ENCODE assay signal across 11 cellular contexts in the genomic region with DNA sequence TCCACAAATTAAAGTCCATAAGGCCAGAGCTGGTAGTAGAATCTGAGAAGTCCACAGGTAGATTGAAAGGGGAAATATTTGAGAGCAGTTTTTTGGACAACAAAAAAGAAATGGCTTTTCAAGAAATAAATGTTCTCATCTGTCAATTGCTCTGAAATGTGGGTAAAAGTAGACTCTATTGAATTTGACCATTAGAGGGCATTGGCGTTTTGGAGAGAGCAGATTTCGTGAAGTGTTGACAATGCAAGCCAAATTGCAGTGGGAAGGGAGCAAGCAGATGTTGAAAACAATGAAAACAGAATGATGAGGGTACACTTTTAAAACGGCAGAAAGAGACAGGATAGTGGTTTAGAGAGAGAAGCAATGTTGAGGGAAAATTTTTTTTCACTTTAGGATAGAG.
A peak's percentile ranks its signal among the peaks of the same experiment; 100 is the strongest.
DNase-seq lines count a peak whose midpoint lies in the region; ATAC-seq, FAIRE-seq and TF ChIP-seq lines count a peak whose summit lies in the region.
"Had no signal": no experiment of that assay in that cellular context is flagged by ENCODE, and none has a peak within 500 bp of the region (broad histone marks: within the 10 kb centered on the region; RNA-seq: fewer than 3 reads in every experiment).

No MANE protein-coding gene starts in this region.

- no peaks in the 10 kb centered on the region for H3K36me3 Mint-ChIP-seq in mesothelial cell of epicardium

- no peak for TF ChIP-seq EP300 in upper lobe of left lung (IDR thresholded peaks at IDR 0.05)

- whole genome bisulfite sequencing in small intestine, 3 donors: 12 to 22% (median 17%) methylated on average over 3 of the region's 3 CpGs
- whole genome bisulfite sequencing in upper lobe of left lung, 2 donors: 37 to 38% methylated on average over 3 of the region's 3 CpGs

- no peak for FAIRE-seq in small intestine (lab: Jason Lieb, UNC)
- FAIRE-seq: A204.1 had no signal

- no peak overlapping the region for H3K4me3 Mint-ChIP-seq in mesothelial cell of epicardium
- H3K4me3 Mint-ChIP-seq: central memory CD8-positive, alpha-beta T cell had no signal

- H3K9ac ChIP-seq in PC-3 (ENCODE audit: low read length): no peak overlapping the region

- no peak overlapping the region for H3K27ac ChIP-seq in PC-3 (ENCODE audit: low read length)
- no peak overlapping the region for H3K27ac ChIP-seq in small intestine (ENCODE audit: low read depth in 1 of 2, low read length in 1 of 2)
- no peak overlapping the region for H3K27ac ChIP-seq in upper lobe of left lung
- no peak overlapping the region for H3K27ac ChIP-seq in left ventricle myocardium inferior (replicated peaks)

- H3K4me3 ChIP-seq in PC-3 (ENCODE audit: low read length) (no peak overlapping the region), fibroblast of mammary gland (ENCODE audit: control insufficient read depth, low read depth, low read length) (no peak overlapping the region), small intestine (ENCODE audit: low read depth in 1 of 2, low read length in 2 of 2) (no peak overlapping the region), upper lobe of left lung (no peak overlapping the region), left ventricle myocardium inferior (no peak overlapping the region)

- H3K27me3 ChIP-seq in PC-3 (ENCODE audit: low read length) (no peaks in the 10 kb centered on the region), small intestine (ENCODE audit: control insufficient read depth in 2 of 2, insufficient read depth in 2 of 2, low read length in 2 of 2) (no peaks in the 10 kb centered on the region), upper lobe of left lung (no peaks in the 10 kb centered on the region), left ventricle myocardium inferior (ENCODE audit: low read depth) (no peaks in the 10 kb centered on the region)

- H3K4me1 ChIP-seq in PC-3 (ENCODE audit: insufficient read depth, low read length): peaks cover 42% of the 10 kb centered on the region
- H3K4me1 ChIP-seq in small intestine (ENCODE audit: control insufficient read depth in 2 of 2, insufficient read depth in 1 of 2, low read depth in 1 of 2, low read length in 1 of 2): no peaks in the 10 kb centered on the region
- H3K4me1 ChIP-seq in upper lobe of left lung: no peaks in the 10 kb centered on the region
- no peaks in the 10 kb centered on the region for H3K4me1 ChIP-seq in left ventricle myocardium inferior

- no peaks in the 10 kb centered on the region for H3K27me3 Mint-ChIP-seq in mesothelial cell of epicardium (ENCODE audit: low read depth)
- H3K27me3 Mint-ChIP-seq: central memory CD8-positive, alpha-beta T cell had no signal

- BruUV-seq in PC-3 (replicated peaks; lab: Mats Ljungman, UMichigan): no TSS peak

- TF ChIP-seq CTCF in PC-3 (conservative IDR thresholded peaks at IDR 0.05; ENCODE audit: low read depth, low read length): peak; percentile 72
- peak; percentile 22 for TF ChIP-seq CTCF in fibroblast of mammary gland (conservative IDR thresholded peaks at IDR 0.05; ENCODE audit: control insufficient read depth, insufficient read depth, low read depth, low read length)
- TF ChIP-seq CTCF in mesothelial cell of epicardium (IDR thresholded peaks at IDR 0.05; ENCODE audit: unreplicated experiment): no peak
- no peak for TF ChIP-seq CTCF in upper lobe of left lung (IDR thresholded peaks at IDR 0.05)
- TF ChIP-seq CTCF in left ventricle myocardium inferior (IDR thresholded peaks at IDR 0.05; ENCODE audit: borderline replicate concordance): no peak

- H3K4me2 ChIP-seq in PC-3 (ENCODE audit: low read length): peak overlapping the region; percentile 17; the same call in 1 of the 2 replicates

- no peak overlapping the region for H3K27ac Mint-ChIP-seq in mesothelial cell of epicardium

- no peaks in the 10 kb centered on the region for H3K36me3 ChIP-seq in PC-3 (ENCODE audit: low read depth, low read length)
- H3K36me3 ChIP-seq in small intestine (ENCODE audit: control insufficient read depth in 2 of 2, insufficient read depth in 2 of 2, low read length in 2 of 2): no peaks in the 10 kb centered on the region
- H3K36me3 ChIP-seq in upper lobe of left lung: no peaks in the 10 kb centered on the region
- no peaks in the 10 kb centered on the region for H3K36me3 ChIP-seq in left ventricle myocardium inferior

- no peaks in the 10 kb centered on the region for H3F3A ChIP-seq in PC-3 (ENCODE audit: low read length, unreplicated experiment)

- no peaks in the 10 kb centered on the region for H3K79me2 ChIP-seq in PC-3 (ENCODE audit: low read length)

- POLR2A ChIA-PET in PC-3 (lab: Charles Lee; ENCODE audit: unreplicated experiment): no interaction called here

- intact Hi-C loops in PC-3 (cut with micrococcal nuclease) (loop anchor here (1.0 to 5.0 kb wide), 4 partner anchors 182 to 711 kb away; no protein-coding TSS in a partner anchor), left ventricle myocardium inferior (cut with micrococcal nuclease) (no loop called here)

- DNase-seq in NCI-H1092 treated with DMSO at 0.1 percent for 48 hours (lab: John Stamatoyannopoulos, UW) (peak; percentile 15), NCI-H1092 (lab: John Stamatoyannopoulos, UW) (no peak), PC-3 (peak; percentile 61), fibroblast of mammary gland (ENCODE audit: low read depth) (peak; percentile 19), small intestine (peak; percentile 21), mesothelial cell of epicardium (ENCODE audit: low spot score in 2 of 2, unreplicated experiment in 2 of 2) (no peak), upper lobe of left lung (no peak), left ventricle myocardium inferior (no peak)
- DNase-seq: activated CD8-positive, alpha-beta memory T cell treated with anti-CD3 and anti-CD28 coated beads for 24 hours had no signal

- peaks cover 15% of the 10 kb centered on the region for H3K4me1 Mint-ChIP-seq in mesothelial cell of epicardium
- H3K4me1 Mint-ChIP-seq: central memory CD8-positive, alpha-beta T cell had no signal

- no peaks in the 10 kb centered on the region for H4K20me1 ChIP-seq in PC-3 (ENCODE audit: low read length)

- peak overlapping the region; percentile 33 for H2AFZ ChIP-seq in PC-3 (ENCODE audit: low read length)

- H3K9me2 ChIP-seq in PC-3 (replicated peaks; ENCODE audit: low read length): no peaks in the 10 kb centered on the region

- CTCF ChIA-PET in PC-3 (lab: Charles Lee): interaction anchor here (1.2 kb wide), 1 partner anchor 20 kb away, joined by 3 read pairs; no protein-coding TSS in a partner anchor

- no peaks in the 10 kb centered on the region for H3K9me3 Mint-ChIP-seq in mesothelial cell of epicardium

- peak; percentile 25; the same call in 1 of the 2 replicates for ATAC-seq in PC-3
- ATAC-seq in upper lobe of left lung (ENCODE audit: low FRiP score in 2 of 2): no peak

- H3K9me3 ChIP-seq in PC-3 (ENCODE audit: low read length) (no peaks in the 10 kb centered on the region), small intestine (ENCODE audit: control insufficient read depth, low read depth) (no peaks in the 10 kb centered on the region), upper lobe of left lung (no peaks in the 10 kb centered on the region), left ventricle myocardium inferior (replicated peaks) (no peaks in the 10 kb centered on the region)

- TF ChIP-seq POLR2A in upper lobe of left lung (IDR thresholded peaks at IDR 0.05): no peak

Comparison
In these comparisons a context has a peak if more than half of its experiments do, and no peak if none do; other contexts are left out.
1. DNase-seq: peak in NCI-H1092 treated with DMSO at 0.1 percent for 48 hours (single experiment), PC-3 (single experiment), fibroblast of mammary gland (single experiment) and small intestine (single experiment); none in NCI-H1092 (single experiment), mesothelial cell of epicardium (0 of 2), upper lobe of left lung (0 of 2) and left ventricle myocardium inferior (single experiment).
2. CTCF ChIP-seq: peak in PC-3 (single experiment) and fibroblast of mammary gland (single experiment); none in mesothelial cell of epicardium (single experiment), upper lobe of left lung (0 of 6) and left ventricle myocardium inferior (single experiment).